In the genomic region with DNA sequence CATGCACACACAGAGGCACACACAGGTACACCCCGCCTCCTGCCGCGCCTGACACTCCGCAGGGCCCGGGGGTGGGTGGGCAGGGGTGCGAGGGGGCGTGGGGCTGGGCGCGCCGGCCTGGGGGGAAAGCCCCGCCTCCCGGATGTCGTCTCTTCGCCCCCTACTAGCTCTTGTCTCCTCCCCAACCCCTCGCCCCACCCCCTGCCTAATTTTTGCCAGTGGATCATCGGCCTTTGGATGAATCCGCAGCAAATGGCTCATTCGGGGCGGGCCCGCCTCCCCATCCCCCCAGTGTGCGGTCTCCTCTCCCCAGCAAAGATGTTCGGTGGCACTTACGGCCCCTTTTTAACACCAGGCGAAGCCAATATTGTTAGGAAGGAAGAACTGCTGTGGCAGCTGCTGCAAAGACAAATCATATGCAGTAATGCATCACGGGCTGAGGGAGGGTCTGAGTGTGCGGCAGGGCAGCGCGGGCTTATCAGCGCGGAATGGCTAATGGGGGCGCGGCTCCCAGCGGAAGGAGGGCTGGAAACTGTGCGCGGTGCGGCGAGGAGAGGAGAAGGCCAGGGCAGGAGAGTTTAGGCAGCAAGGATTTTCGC, we compare ENCODE assay signal across 9 cellular contexts. TPM values are rescaled to one million over a fixed set of nuclear protein-coding genes. Genes with fewer than 3 reads are reported as not detected.
DNase-seq lines count a peak whose midpoint lies in the region; ATAC-seq and TF ChIP-seq lines count a peak whose summit lies in the region.
"Had no signal": no experiment of that assay in that cellular context is flagged by ENCODE, and none has a peak within 500 bp of the region (broad histone marks: within the 10 kb centered on the region; RNA-seq: fewer than 3 reads in every experiment).

No MANE protein-coding gene starts in this region.

- POLR2A ChIA-PET in A673 (lab: Charles Lee; ENCODE audit: low non-redundant PET) = no interaction called here
- POLR2A ChIA-PET in naive thymus-derived CD8-positive, alpha-beta T cell (lab: Charles Lee) = no interaction called here

- H3K27ac ChIP-seq in A673 (ENCODE audit: low read depth, low read length, poor library complexity, severe bottlenecking) = no peak overlapping the region
- no peak overlapping the region for H3K27ac ChIP-seq in ectodermal cell (ENCODE audit: insufficient read depth, low read depth, low read length, poor library complexity, severe bottlenecking)

- no peaks in the 10 kb centered on the region for H3K36me3 Mint-ChIP-seq in naive thymus-derived CD8-positive, alpha-beta T cell

- H3K27me3 ChIP-seq in A673 (replicated peaks; ENCODE audit: insufficient read depth, low read depth, low read length, poor library complexity) (peaks cover 5% of the 10 kb centered on the region), ectodermal cell (ENCODE audit: control insufficient read depth, insufficient read depth, low read length, poor library complexity, severe bottlenecking) (peaks cover 33% of the 10 kb centered on the region)

- DNase-seq in A673 (ENCODE audit: low spot score) (peak; percentile 68), NCI-H526 treated with DMSO at 0.1 percent for 48 hours (lab: John Stamatoyannopoulos, UW) (peak; percentile 86), cerebellum (ENCODE audit: low spot score) (no peak)
- peak in 7 of 10 donors; percentile 14 to 73 (median 32) for DNase-seq in naive thymus-derived CD8-positive, alpha-beta T cell
- DNase-seq: cerebellar nuclear complex had no signal

- no TSS peak for BruUV-seq in A673 (replicated peaks; lab: Mats Ljungman, UMichigan)

- peak overlapping the region; percentile 36 for H3K4me3 ChIP-seq in A673 (ENCODE audit: low read depth, low read length, poor library complexity, severe bottlenecking)
- peak overlapping the region; percentile 36 for H3K4me3 ChIP-seq in ectodermal cell (ENCODE audit: insufficient read depth, low read depth, low read length)

- intact Hi-C loops in A673 (cut with micrococcal nuclease; ENCODE audit: unreplicated experiment) = loop anchor here (5.0 kb wide), 1 partner anchor 260 kb away; no protein-coding TSS in a partner anchor

- H3K9me3 ChIP-seq in A673 (ENCODE audit: low read depth, low read length, poor library complexity, severe bottlenecking) = no peaks in the 10 kb centered on the region
- no peaks in the 10 kb centered on the region for H3K9me3 ChIP-seq in ectodermal cell (ENCODE audit: control insufficient read depth, low read length)

- no peaks in the 10 kb centered on the region for H3K36me3 ChIP-seq in A673 (ENCODE audit: insufficient read depth, low read length, poor library complexity, severe bottlenecking)
- no peaks in the 10 kb centered on the region for H3K36me3 ChIP-seq in ectodermal cell (ENCODE audit: control insufficient read depth, insufficient read depth, low read length)

- peak overlapping the region in 3 of 10 donors; percentile 13 to 40 (median 21) for H3K27ac Mint-ChIP-seq in naive thymus-derived CD8-positive, alpha-beta T cell

- H3K4me1 ChIP-seq in A673 (ENCODE audit: insufficient read depth, low read length, poor library complexity, severe bottlenecking) (peaks cover 14% of the 10 kb centered on the region), ectodermal cell (ENCODE audit: control insufficient read depth, insufficient read depth, low read length) (peaks cover 11% of the 10 kb centered on the region)

- peak overlapping the region; percentile 71 to 89 (median 82) for H3K4me3 Mint-ChIP-seq in naive thymus-derived CD8-positive, alpha-beta T cell

- 3 to 4% methylated on average over 37 to 38 of the region's 38 CpGs for WGBS in ectodermal cell, 2 experiments

- CTCF ChIA-PET in A673 (lab: Charles Lee) = interaction anchor here (0.6 to 1.3 kb wide), 2 partner anchors 13 to 874 kb away, joined by 4 to 8 read pairs; partner anchors contain the start of gene NECTIN1

- peaks cover 9 to 21% (median 13%) of the 10 kb centered on the region in 4 donors for H3K4me1 Mint-ChIP-seq in naive thymus-derived CD8-positive, alpha-beta T cell

- peak; percentile 58 to 73 for ATAC-seq in naive thymus-derived CD8-positive, alpha-beta T cell
- ATAC-seq in GM18502 (IDR thresholded peaks at IDR 0.05; ENCODE audit: poor library complexity, unreplicated experiment) (no peak), GM19395 (IDR thresholded peaks at IDR 0.05; ENCODE audit: unreplicated experiment) (no peak), GM18498 (IDR thresholded peaks at IDR 0.05; ENCODE audit: unreplicated experiment) (no peak)

- peaks cover 18 to 48% (median 39%) of the 10 kb centered on the region in 5 donors for H3K27me3 Mint-ChIP-seq in naive thymus-derived CD8-positive, alpha-beta T cell

- no peak for TF ChIP-seq CTCF in A673 (conservative IDR thresholded peaks at IDR 0.05; ENCODE audit: low read depth, low read length)

- H3K9me3 Mint-ChIP-seq in naive thymus-derived CD8-positive, alpha-beta T cell = no peaks in the 10 kb centered on the region

RNA-seq across cellular contexts. Expression of gene NECTIN1, which starts 13.4 kb away (rescaled TPM):
- total RNA-seq in A673 (2021) = 9.8 and 10.1 TPM in 2 replicates
- polyA plus RNA-seq in ectodermal cell (2013, experiment 1 of 4) = 89.1 TPM
- polyA plus RNA-seq in ectodermal cell (2013, experiment 2 of 4) = 98.6 TPM
- 60.9 TPM for polyA plus RNA-seq in ectodermal cell (2013, experiment 3 of 4)
- polyA plus RNA-seq in ectodermal cell (2013, experiment 4 of 4) = 68.4 TPM
- total RNA-seq in naive thymus-derived CD8-positive, alpha-beta T cell = 1 to 10 TPM; 2.5 to 2.8 TPM
- polyA plus RNA-seq in naive thymus-derived CD8-positive, alpha-beta T cell = under 1 TPM in 2 of 3 donors, not detected in 1; 0.48 to 0.94 TPM
- 20.1 TPM for total RNA-seq in cerebellum

Comparison
In these comparisons a context has a peak if more than half of its experiments do, and no peak if none do; other contexts are left out.
1. ATAC-seq: peak in naive thymus-derived CD8-positive, alpha-beta T cell (2 of 2); none in GM18502 (single experiment), GM19395 (single experiment) and GM18498 (single experiment).